ENCODE assay signal across 7 cellular contexts in the genomic region with DNA sequence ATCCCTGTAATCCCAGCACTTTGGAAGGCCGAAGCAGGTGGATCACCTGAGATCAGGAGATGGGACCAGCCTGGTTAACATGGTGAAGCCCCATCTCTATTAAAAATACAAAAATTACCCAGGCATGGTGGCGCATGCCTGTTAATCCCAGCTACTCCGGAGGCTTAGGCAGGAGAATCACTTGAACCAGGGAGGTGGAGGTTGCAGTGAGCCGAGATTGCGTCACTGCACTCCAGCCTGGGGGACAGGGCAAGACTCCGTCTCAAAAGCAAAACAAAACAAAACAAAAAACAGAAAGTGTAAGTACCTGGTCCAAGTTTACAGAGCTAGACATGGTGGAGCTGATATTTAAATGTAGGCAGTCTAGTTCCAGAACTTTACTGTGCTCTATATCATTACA.
A peak's percentile ranks its signal among the peaks of the same experiment; 100 is the strongest.
DNase-seq lines count a peak whose midpoint lies in the region; ATAC-seq, FAIRE-seq and TF ChIP-seq lines count a peak whose summit lies in the region.
"Not testable (repeated sequence)": the region's sequence is repeated elsewhere in the genome, so short reads cannot be mapped to it uniquely, and the experiment has no call there.

No MANE protein-coding gene starts in this region.

- not testable (repeated sequence) for H3K4me3 Mint-ChIP-seq in activated CD4-positive, alpha-beta T cell treated with anti-CD3 and anti-CD28 coated beads, Interleukin-2, amount 10 ng/mL, durations not matched to agents 7 days and 5 days; activated T-helper 17 cell treated with anti-CD3 and anti-CD28 coated beads, Interleukin-2, amount 50 U/mL, for 72 hours; memory B cell; neural crest cell

- H3K27me3 ChIP-seq in DND-41 (ENCODE audit: insufficient read depth, low read length, poor library complexity); MM.1S (replicated peaks; ENCODE audit: insufficient read depth, low read length); K562 (ENCODE audit: control insufficient read depth in 2 of 2, insufficient read depth in 2 of 2, low read length in 2 of 2): not testable (repeated sequence)

- 93% methylated on average over 6 of the region's 6 CpGs for WGBS in K562 (ENCODE audit: insufficient coverage, low coverage, missing lambda C conversion rate)

- not testable (repeated sequence) for H3K9ac ChIP-seq in DND-41 (ENCODE audit: low read depth, low read length); MM.1S (ENCODE audit: low read length); K562 (ENCODE audit: insufficient read depth in 1 of 2, low read depth in 2 of 2, low read length in 2 of 2)

- peaks cover 36% of the 10 kb centered on the region for H3K4me1 Mint-ChIP-seq in activated CD4-positive, alpha-beta T cell treated with anti-CD3 and anti-CD28 coated beads, Interleukin-2, amount 10 ng/mL, durations not matched to agents 7 days and 5 days
- H3K4me1 Mint-ChIP-seq in activated T-helper 17 cell treated with anti-CD3 and anti-CD28 coated beads, Interleukin-2, amount 50 U/mL, for 72 hours, result peaks cover 13% of the 10 kb centered on the region
- peaks cover 16% of the 10 kb centered on the region for H3K4me1 Mint-ChIP-seq in memory B cell
- H3K4me1 Mint-ChIP-seq in neural crest cell, result not testable (repeated sequence)

- H3K9me3 Mint-ChIP-seq in activated CD4-positive, alpha-beta T cell treated with anti-CD3 and anti-CD28 coated beads, Interleukin-2, amount 10 ng/mL, durations not matched to agents 7 days and 5 days; activated T-helper 17 cell treated with anti-CD3 and anti-CD28 coated beads, Interleukin-2, amount 50 U/mL, for 72 hours; memory B cell; neural crest cell: not testable (repeated sequence)

- H3K79me2 ChIP-seq in DND-41 (ENCODE audit: insufficient read depth, low read length), result peaks cover 89% of the 10 kb centered on the region
- H3K79me2 ChIP-seq in MM.1S (ENCODE audit: low read length), result peaks cover 59% of the 10 kb centered on the region
- H3K79me2 ChIP-seq in K562 (ENCODE audit: control insufficient read depth, insufficient read depth, low read length), result peaks cover 45% of the 10 kb centered on the region

- CTCF ChIA-PET in activated CD4-positive, alpha-beta T cell treated with anti-CD3 and anti-CD28 coated beads, Interleukin-2, amount 10 ng/mL, durations not matched to agents 7 days and 5 days (lab: Charles Lee), result interaction anchor here (0.7 to 1.3 kb wide), 6 partner anchors 9 to 247 kb away, joined by 3 to 5 read pairs (median 3); no protein-coding TSS in a partner anchor
- CTCF ChIA-PET in K562 (lab: Yijun Ruan, JAX; ENCODE audit: low intra/inter-chr PET ratio), result not testable (repeated sequence)

- H3F3A ChIP-seq in MM.1S (ENCODE audit: insufficient read depth, low read length), result peaks cover 21% of the 10 kb centered on the region

- H3K36me3 ChIP-seq in DND-41 (ENCODE audit: insufficient read depth, low read length) (peaks cover 25% of the 10 kb centered on the region), K562 (ENCODE audit: control insufficient read depth, insufficient read depth, low read length) (peaks cover 29% of the 10 kb centered on the region; the same call in 2 of the 3 replicates)
- not testable (repeated sequence) for H3K36me3 ChIP-seq in MM.1S (replicated peaks; ENCODE audit: insufficient read depth, low read length)

- H3K4me1 ChIP-seq in DND-41 (ENCODE audit: insufficient read depth, low read length) (peaks cover 38% of the 10 kb centered on the region), MM.1S (ENCODE audit: low read length) (peaks cover 26% of the 10 kb centered on the region)
- H3K4me1 ChIP-seq in K562 (replicated peaks in 1 of 2; ENCODE audit: control insufficient read depth in 2 of 2, insufficient read depth in 2 of 2, low read length in 2 of 2), result not testable (repeated sequence)

- H4K20me1 ChIP-seq in DND-41 (ENCODE audit: insufficient read depth, low read length); MM.1S (ENCODE audit: insufficient read depth, low read length); K562 (replicated peaks; ENCODE audit: control insufficient read depth, insufficient read depth, low read length): not testable (repeated sequence)

- H3K9me3 ChIP-seq in DND-41 (ENCODE audit: insufficient read depth, low read length, severe bottlenecking); MM.1S (replicated peaks; ENCODE audit: insufficient read depth, low read length); K562 (replicated peaks; ENCODE audit: control insufficient read depth, insufficient read depth, low read depth, low read length): not testable (repeated sequence)

- H3K4me2 ChIP-seq in DND-41 (ENCODE audit: insufficient read depth, low read length); K562 (ENCODE audit: insufficient read depth, low read length): not testable (repeated sequence)
- H3K4me2 ChIP-seq in MM.1S (ENCODE audit: low read depth, low read length), result peak overlapping the region; percentile 59

- BruUV-seq in K562 (replicated peaks; lab: Mats Ljungman, UMichigan), result not testable (repeated sequence)

- not testable (repeated sequence) for TF ChIP-seq POLR2A in K562 (conservative IDR thresholded peaks at IDR 0.05)

- POLR2A ChIA-PET in activated CD4-positive, alpha-beta T cell treated with anti-CD3 and anti-CD28 coated beads, Interleukin-2, amount 10 ng/mL, durations not matched to agents 7 days and 5 days (lab: Charles Lee), result not testable (repeated sequence)
- POLR2A ChIA-PET in K562 (lab: Yijun Ruan, JAX), result interaction anchor here (1.1 to 1.2 kb wide), 2 partner anchors 12 to 17 kb away, joined by 4 to 6 read pairs; no protein-coding TSS in a partner anchor

- in situ Hi-C loops in K562 (cut with MboI), result not testable (repeated sequence)

- H3K27ac ChIP-seq in DND-41 (ENCODE audit: low read length), result peak overlapping the region; percentile 43; the same call in 1 of the 2 replicates
- not testable (repeated sequence) for H3K27ac ChIP-seq in MM.1S (ENCODE audit: low read length); K562 (ENCODE audit: extremely low read depth, low read depth, low read length)

- TF ChIP-seq RAD21 in K562 (CRISPR knock-in tag; conservative IDR thresholded peaks at IDR 0.05 in 1 of 2, IDR thresholded peaks at IDR 0.05 in 1 of 2), result not testable (repeated sequence)

- not testable (repeated sequence) for H3K9me1 ChIP-seq in K562 (ENCODE audit: control insufficient read depth, insufficient read depth, low read length)

- not testable (repeated sequence) for DNase-seq in DND-41; MM.1S; activated CD4-positive, alpha-beta T cell treated with anti-CD3 and anti-CD28 coated beads, Interleukin-2, amount 10 ng/mL, durations not matched to agents 7 days and 5 days; K562 (ENCODE audit: extremely low read depth in 1 of 4, low spot score in 3 of 4); memory B cell (ENCODE audit: low spot score in 2 of 2); neural crest cell (ENCODE audit: low read depth, low spot score)

- FAIRE-seq in K562 (lab: Jason Lieb, UNC), result not testable (repeated sequence)

- not testable (repeated sequence) for ATAC-seq in DND-41 (ENCODE audit: insufficient read depth, low read depth); activated T-helper 17 cell treated with anti-CD3 and anti-CD28 coated beads, Interleukin-2, amount 50 U/mL, for 72 hours (replicated peaks); K562; memory B cell (ENCODE audit: low read depth)

- not testable (repeated sequence) for TF ChIP-seq EP300 in K562 (IDR thresholded peaks at IDR 0.05; ENCODE audit: low read length)

- peak overlapping the region; percentile 46 for H3K27ac Mint-ChIP-seq in activated CD4-positive, alpha-beta T cell treated with anti-CD3 and anti-CD28 coated beads, Interleukin-2, amount 10 ng/mL, durations not matched to agents 7 days and 5 days
- peak overlapping the region; percentile 46 for H3K27ac Mint-ChIP-seq in activated T-helper 17 cell treated with anti-CD3 and anti-CD28 coated beads, Interleukin-2, amount 50 U/mL, for 72 hours
- H3K27ac Mint-ChIP-seq in memory B cell (peak overlapping the region; percentile 69), neural crest cell (ENCODE audit: unreplicated experiment) (peak overlapping the region; percentile 35)

- not testable (repeated sequence) for H2AFZ ChIP-seq in DND-41 (ENCODE audit: low read depth, low read length); MM.1S (ENCODE audit: low read length); K562 (ENCODE audit: low read depth, low read length)

- not testable (repeated sequence) for H3K9me2 ChIP-seq in MM.1S (replicated peaks; ENCODE audit: insufficient read depth, low read length)

- H3K36me3 Mint-ChIP-seq in activated CD4-positive, alpha-beta T cell treated with anti-CD3 and anti-CD28 coated beads, Interleukin-2, amount 10 ng/mL, durations not matched to agents 7 days and 5 days (ENCODE audit: low read depth), result peaks cover 18% of the 10 kb centered on the region
- peaks cover 50% of the 10 kb centered on the region for H3K36me3 Mint-ChIP-seq in activated T-helper 17 cell treated with anti-CD3 and anti-CD28 coated beads, Interleukin-2, amount 50 U/mL, for 72 hours (ENCODE audit: low read depth)
- not testable (repeated sequence) for H3K36me3 Mint-ChIP-seq in memory B cell; neural crest cell (ENCODE audit: low read depth)

- H3K4me3 ChIP-seq in DND-41 (ENCODE audit: low read depth in 1 of 2, low read length in 2 of 2); MM.1S (ENCODE audit: low read length); K562: not testable (repeated sequence)

- H3K27me3 Mint-ChIP-seq in activated CD4-positive, alpha-beta T cell treated with anti-CD3 and anti-CD28 coated beads, Interleukin-2, amount 10 ng/mL, durations not matched to agents 7 days and 5 days; activated T-helper 17 cell treated with anti-CD3 and anti-CD28 coated beads, Interleukin-2, amount 50 U/mL, for 72 hours; memory B cell; neural crest cell (ENCODE audit: low read depth): not testable (repeated sequence)

- TF ChIP-seq CTCF in DND-41 (IDR thresholded peaks at IDR 0.05; ENCODE audit: borderline replicate concordance, extremely low read depth, low read length, poor library complexity, severe bottlenecking); MM.1S (IDR thresholded peaks at IDR 0.05; ENCODE audit: low read length); K562 (IDR thresholded peaks at IDR 0.05 in 2 of 3, conservative IDR thresholded peaks at IDR 0.05 in 1 of 3; ENCODE audit: insufficient read depth in 2 of 3, low read depth in 1 of 3, low read length in 3 of 3); neural crest cell (conservative IDR thresholded peaks at IDR 0.05): not testable (repeated sequence)

- intact Hi-C loops in K562 (cut with micrococcal nuclease), result loop anchor here (10.0 kb wide), 1 partner anchor 247 kb away; a partner anchor contains a TSS
